In the genomic region with DNA sequence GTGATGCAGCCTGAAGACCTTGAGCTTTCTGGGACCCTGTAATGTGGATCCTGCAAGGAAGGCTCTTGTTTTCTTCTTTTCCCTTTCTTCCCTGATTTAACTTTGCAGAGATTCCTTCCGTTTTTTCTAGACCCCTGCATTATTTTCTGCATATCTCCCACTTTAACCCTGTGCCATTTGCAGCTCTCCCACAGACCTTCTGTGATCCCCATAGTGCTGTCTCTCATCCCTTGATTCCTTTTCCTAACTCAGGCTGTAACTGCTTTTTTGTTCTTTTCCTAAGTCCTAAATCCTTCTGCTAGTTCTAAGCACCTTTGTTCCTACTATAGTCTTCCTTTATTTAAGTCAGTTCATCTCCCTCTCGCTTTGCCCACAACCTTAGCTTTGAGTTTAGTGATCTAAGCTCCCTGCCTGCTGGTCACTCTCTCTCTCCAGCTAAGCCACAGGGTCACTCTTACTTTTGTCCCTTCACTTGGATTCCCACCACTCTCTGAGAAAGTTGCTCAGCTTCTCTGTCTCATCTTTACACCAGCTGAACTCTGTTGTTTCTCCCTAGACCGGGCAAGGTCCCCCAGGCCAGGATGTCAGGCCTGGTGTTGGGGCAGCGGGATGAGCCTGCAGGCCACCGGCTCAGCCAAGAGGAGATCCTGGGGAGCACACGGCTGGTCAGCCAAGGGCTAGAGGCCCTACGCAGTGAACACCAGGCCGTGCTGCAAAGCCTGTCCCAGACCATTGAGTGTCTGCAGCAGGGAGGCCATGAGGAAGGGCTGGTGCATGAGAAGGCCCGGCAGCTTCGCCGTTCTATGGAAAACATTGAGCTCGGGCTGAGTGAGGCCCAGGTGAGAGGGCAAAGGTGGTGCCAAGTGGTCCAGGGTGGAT, we compare ENCODE assay signal across 1 cellular context.
TF ChIP-seq lines count a peak whose summit lies in the region.

No MANE protein-coding gene starts in this region.

TF ChIP-seq in HepG2, 621 proteins besides CTCF, POLR2A, EP300 and RAD21 (continues in another document):
- TF ChIP-seq ZNF619 (CRISPR knock-in tag; IDR thresholded peaks at IDR 0.05) (0 out of 2 replicates have a peak, but pooled peaks have one; percentile 50), SMAD1 (CRISPR knock-in tag; IDR thresholded peaks at IDR 0.05; ENCODE audit: borderline replicate concordance, low read depth) (no peak), GATA4 (IDR thresholded peaks at IDR 0.05; ENCODE audit: borderline replicate concordance, low read depth) (no peak), ARNTL (CRISPR knock-in tag; IDR thresholded peaks at IDR 0.05) (no peak), PHF8 (CRISPR knock-in tag; IDR thresholded peaks at IDR 0.05) (no peak), ZNF431 (CRISPR knock-in tag; IDR thresholded peaks at IDR 0.05; ENCODE audit: borderline replicate concordance, low read depth) (no peak), ZNF124 (CRISPR knock-in tag; IDR thresholded peaks at IDR 0.05) (no peak), RORA (CRISPR knock-in tag; IDR thresholded peaks at IDR 0.05) (no peak), ZFP90 (CRISPR knock-in tag; IDR thresholded peaks at IDR 0.05; ENCODE audit: borderline replicate concordance) (no peak), LCORL (IDR thresholded peaks at IDR 0.05) (no peak), LCORL (CRISPR knock-in tag; IDR thresholded peaks at IDR 0.05) (0 out of 2 replicates have a peak, but pooled peaks have one; percentile 6), SRF (IDR thresholded peaks at IDR 0.05; ENCODE audit: low read depth, low read length) (no peak), BRF2 (CRISPR knock-in tag; IDR thresholded peaks at IDR 0.05) (no peak), ZNF546 (CRISPR knock-in tag; conservative IDR thresholded peaks at IDR 0.05) (no peak), ZNF598 (CRISPR knock-in tag; IDR thresholded peaks at IDR 0.05; ENCODE audit: borderline replicate concordance) (no peak; the same call in 1 of the 2 replicates), FOXM1 (CRISPR knock-in tag; IDR thresholded peaks at IDR 0.05) (no peak), ZNF326 (CRISPR knock-in tag; IDR thresholded peaks at IDR 0.05; ENCODE audit: borderline replicate concordance) (0 out of 2 replicates have a peak, but pooled peaks have one; percentile 47), ZNF142 (CRISPR knock-in tag; IDR thresholded peaks at IDR 0.05) (no peak), ZNF629 (CRISPR knock-in tag; conservative IDR thresholded peaks at IDR 0.05) (no peak), ZSCAN5A (CRISPR knock-in tag; IDR thresholded peaks at IDR 0.05; ENCODE audit: borderline replicate concordance) (no peak), ZNF567 (CRISPR knock-in tag; IDR thresholded peaks at IDR 0.05; ENCODE audit: borderline replicate concordance) (peak; percentile 71; the same call in 1 of the 2 replicates), ZNF34 (CRISPR knock-in tag; IDR thresholded peaks at IDR 0.05; ENCODE audit: borderline replicate concordance) (no peak), ZNF501 (CRISPR knock-in tag; IDR thresholded peaks at IDR 0.05) (peak; percentile 62; the same call in 1 of the 2 replicates), XRCC5 (optimal IDR thresholded peaks at IDR 0.05; ENCODE audit: low read length) (peak; percentile 24)
- TF ChIP-seq, protein P1, sequence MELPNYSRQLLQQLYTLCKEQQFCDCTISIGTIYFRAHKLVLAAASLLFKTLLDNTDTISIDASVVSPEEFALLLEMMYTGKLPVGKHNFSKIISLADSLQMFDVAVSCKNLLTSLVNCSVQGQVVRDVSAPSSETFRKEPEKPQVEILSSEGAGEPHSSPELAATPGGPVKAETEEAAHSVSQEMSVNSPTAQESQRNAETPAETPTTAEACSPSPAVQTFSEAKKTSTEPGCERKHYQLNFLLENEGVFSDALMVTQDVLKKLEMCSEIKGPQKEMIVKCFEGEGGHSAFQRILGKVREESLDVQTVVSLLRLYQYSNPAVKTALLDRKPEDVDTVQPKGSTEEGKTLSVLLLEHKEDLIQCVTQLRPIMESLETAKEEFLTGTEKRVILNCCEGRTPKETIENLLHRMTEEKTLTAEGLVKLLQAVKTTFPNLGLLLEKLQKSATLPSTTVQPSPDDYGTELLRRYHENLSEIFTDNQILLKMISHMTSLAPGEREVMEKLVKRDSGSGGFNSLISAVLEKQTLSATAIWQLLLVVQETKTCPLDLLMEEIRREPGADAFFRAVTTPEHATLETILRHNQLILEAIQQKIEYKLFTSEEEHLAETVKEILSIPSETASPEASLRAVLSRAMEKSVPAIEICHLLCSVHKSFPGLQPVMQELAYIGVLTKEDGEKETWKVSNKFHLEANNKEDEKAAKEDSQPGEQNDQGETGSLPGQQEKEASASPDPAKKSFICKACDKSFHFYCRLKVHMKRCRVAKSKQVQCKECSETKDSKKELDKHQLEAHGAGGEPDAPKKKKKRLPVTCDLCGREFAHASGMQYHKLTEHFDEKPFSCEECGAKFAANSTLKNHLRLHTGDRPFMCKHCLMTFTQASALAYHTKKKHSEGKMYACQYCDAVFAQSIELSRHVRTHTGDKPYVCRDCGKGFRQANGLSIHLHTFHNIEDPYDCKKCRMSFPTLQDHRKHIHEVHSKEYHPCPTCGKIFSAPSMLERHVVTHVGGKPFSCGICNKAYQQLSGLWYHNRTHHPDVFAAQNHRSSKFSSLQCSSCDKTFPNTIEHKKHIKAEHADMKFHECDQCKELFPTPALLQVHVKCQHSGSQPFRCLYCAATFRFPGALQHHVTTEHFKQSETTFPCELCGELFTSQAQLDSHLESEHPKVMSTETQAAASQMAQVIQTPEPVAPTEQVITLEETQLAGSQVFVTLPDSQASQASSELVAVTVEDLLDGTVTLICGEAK (IDR thresholded peaks at IDR 0.05): no peak
- TF ChIP-seq, protein P1 (CRISPR knock-in tag; IDR thresholded peaks at IDR 0.05): no peak
- TF ChIP-seq, protein P2, sequence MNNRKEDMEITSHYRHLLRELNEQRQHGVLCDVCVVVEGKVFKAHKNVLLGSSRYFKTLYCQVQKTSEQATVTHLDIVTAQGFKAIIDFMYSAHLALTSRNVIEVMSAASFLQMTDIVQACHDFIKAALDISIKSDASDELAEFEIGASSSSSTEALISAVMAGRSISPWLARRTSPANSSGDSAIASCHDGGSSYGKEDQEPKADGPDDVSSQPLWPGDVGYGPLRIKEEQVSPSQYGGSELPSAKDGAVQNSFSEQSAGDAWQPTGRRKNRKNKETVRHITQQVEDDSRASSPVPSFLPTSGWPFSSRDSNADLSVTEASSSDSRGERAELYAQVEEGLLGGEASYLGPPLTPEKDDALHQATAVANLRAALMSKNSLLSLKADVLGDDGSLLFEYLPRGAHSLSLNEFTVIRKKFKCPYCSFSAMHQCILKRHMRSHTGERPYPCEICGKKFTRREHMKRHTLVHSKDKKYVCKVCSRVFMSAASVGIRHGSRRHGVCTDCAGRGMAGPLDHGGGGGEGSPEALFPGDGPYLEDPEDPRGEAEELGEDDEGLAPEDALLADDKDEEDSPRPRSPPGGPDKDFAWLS (CRISPR knock-in tag; IDR thresholded peaks at IDR 0.05; ENCODE audit: borderline replicate concordance): no peak
